13 cellular contexts compared by ENCODE assay signal in genomic region chr10:71613303-71613777, GRCh38.
A peak's percentile ranks its signal among the peaks of the same experiment; 100 is the strongest.
DNase-seq lines count a peak whose midpoint lies in the region; ATAC-seq, FAIRE-seq and TF ChIP-seq lines count a peak whose summit lies in the region.
"Had no signal": no experiment of that assay in that cellular context is flagged by ENCODE, and none has a peak within 500 bp of the region (broad histone marks: within the 10 kb centered on the region; RNA-seq: fewer than 3 reads in every experiment).

No MANE protein-coding gene starts in this region.

- H2BK15ac ChIP-seq in H9 (ENCODE audit: low read depth, low read length): no peak overlapping the region

- H3K4me1 Mint-ChIP-seq in H9 (peaks cover 35 to 40% of the 10 kb centered on the region in 2 experiments), brain (peaks cover 50% of the 10 kb centered on the region)

- no peak overlapping the region for H3K18ac ChIP-seq in H9 (ENCODE audit: insufficient read length, low read depth, low read length)

- H2AK5ac ChIP-seq in H9 (ENCODE audit: insufficient read length, low read length): no peak overlapping the region

- WGBS in H9 (ENCODE audit: extremely low coverage, insufficient read length, low lambda C conversion rate): no CpG with 5 or more reads among the region's 2 CpGs
- 39 to 61% (median 51%) methylated on average over 2 of the region's 2 CpGs for WGBS in small intestine, 3 donors

- H3K56ac ChIP-seq in H9 (ENCODE audit: insufficient read length, low read depth, low read length): no peak overlapping the region

- peaks cover 5 to 6% of the 10 kb centered on the region in 2 experiments; a peak in 4 of 5 replicates for H3K9me3 Mint-ChIP-seq in H9
- peaks cover 0 to 8% (median 0%) of the 10 kb centered on the region in 5 experiments for H3K9me3 Mint-ChIP-seq in brain

- H3K27me3 Mint-ChIP-seq in H9 (ENCODE audit: low read depth) (peaks cover 9% of the 10 kb centered on the region), brain (no peaks in the 10 kb centered on the region)

- H3K79me1 ChIP-seq in H9 (ENCODE audit: insufficient read depth, low read depth, low read length, poor library complexity, severe bottlenecking): no peaks in the 10 kb centered on the region

- no peak overlapping the region for H2BK20ac ChIP-seq in H9 (ENCODE audit: low read depth, low read length, poor library complexity, severe bottlenecking)

- no peak overlapping the region for H3K14ac ChIP-seq in H9 (ENCODE audit: insufficient read depth, low read length)

- H3T11ph ChIP-seq in H9 (ENCODE audit: low read length): no peak overlapping the region

- H4K5ac ChIP-seq in H9 (ENCODE audit: insufficient read length, low read depth, low read length): no peak overlapping the region

- H3K4ac ChIP-seq in H9 (ENCODE audit: low read depth, low read length): no peak overlapping the region

- H4K8ac ChIP-seq in H9 (replicated peaks; ENCODE audit: insufficient read length, low read depth, low read length): no peak overlapping the region

- H3K23ac ChIP-seq in H9 (ENCODE audit: insufficient read length, low read depth, low read length): no peak overlapping the region

- in situ Hi-C loops in brain microvascular endothelial cell (cut with HindIII; ENCODE audit: low pct_ligation_motif_present, low sequenced_read_pairs): no loop called here

- H2AFZ ChIP-seq in H9 (ENCODE audit: low read length): no peak overlapping the region

- no peaks in the 10 kb centered on the region for H3K79me2 ChIP-seq in H9 (ENCODE audit: insufficient read depth, low read length)

- H3K9ac ChIP-seq in H9 (ENCODE audit: extremely low read depth, insufficient read length, low read length): no peak overlapping the region

- H3K4me1 ChIP-seq in H9 (ENCODE audit: insufficient read depth, low read length) (peaks cover 4% of the 10 kb centered on the region; the same call in 1 of the 2 replicates), small intestine (ENCODE audit: control insufficient read depth in 2 of 2, insufficient read depth in 1 of 2, low read depth in 1 of 2, low read length in 1 of 2) (peaks cover 0 to 1% of the 10 kb centered on the region in 2 donors)

- H2BK5ac ChIP-seq in H9 (ENCODE audit: insufficient read length, low read length): no peak overlapping the region

- H4K91ac ChIP-seq in H9 (ENCODE audit: insufficient read length, low read depth, low read length): no peak overlapping the region

- no peak overlapping the region for H2BK12ac ChIP-seq in H9 (ENCODE audit: insufficient read length, low read depth, low read length)

- DNase-seq in H9 (no peak), kidney tubule cell (ENCODE audit: low spot score) (peak; percentile 42), small intestine (peak; percentile 96), brain microvascular endothelial cell (no peak), germinal center (ENCODE audit: low spot score) (no peak), NCI-H524 (lab: John Stamatoyannopoulos, UW) (no peak)
- DNase-seq: NCI-H1092 treated with DMSO at 0.1 percent for 48 hours, NCI-H510A treated with DMSO at 0.1 percent for 48 hours had no signal

- TF ChIP-seq CTCF in H9 (conservative IDR thresholded peaks at IDR 0.05) (no peak), brain (conservative IDR thresholded peaks at IDR 0.05) (no peak), brain microvascular endothelial cell (IDR thresholded peaks at IDR 0.05; ENCODE audit: low read depth, low read length, missing control alignments) (no peak)

- H3K4me2 ChIP-seq in H9 (ENCODE audit: insufficient read depth, insufficient read length, low read length): no peak overlapping the region

- H3K4me3 ChIP-seq in small intestine (ENCODE audit: low read depth in 1 of 2, low read length in 2 of 2): no peak overlapping the region
- no peak overlapping the region for H3K4me3 ChIP-seq in brain microvascular endothelial cell (ENCODE audit: low read depth, low read length)
- H3K4me3 ChIP-seq: lung, suprapubic skin had no signal

- H2BK120ac ChIP-seq in H9 (ENCODE audit: low read depth, low read length, poor library complexity, severe bottlenecking): no peak overlapping the region

- no peaks in the 10 kb centered on the region for H4K20me1 ChIP-seq in H9 (ENCODE audit: control insufficient read depth, insufficient read depth, insufficient read length)

- no peaks in the 10 kb centered on the region for H3K23me2 ChIP-seq in H9 (ENCODE audit: insufficient read length, low read depth, low read length, poor library complexity, severe bottlenecking)

- H3K4me3 Mint-ChIP-seq in H9 (no peak overlapping the region), brain (no peak overlapping the region)

- no peaks in the 10 kb centered on the region for H3K36me3 ChIP-seq in small intestine (ENCODE audit: control insufficient read depth in 2 of 2, insufficient read depth in 2 of 2, low read length in 2 of 2)
- H3K36me3 ChIP-seq in brain microvascular endothelial cell (replicated peaks): no peaks in the 10 kb centered on the region
- H3K36me3 ChIP-seq: suprapubic skin had no signal

- H3K27ac Mint-ChIP-seq in H9 (peak overlapping the region in 2 of 3 experiments; percentile 1 to 55; a peak in 2 of 7 replicates), brain (peak overlapping the region in 4 of 5 experiments; percentile 47 to 84 (median 52))

- no peak for FAIRE-seq in small intestine (lab: Jason Lieb, UNC)

- H3K36me3 Mint-ChIP-seq in H9 (ENCODE audit: insufficient read depth in 1 of 3, low read depth in 3 of 3) (peaks cover 0 to 11% (median 9%) of the 10 kb centered on the region in 3 experiments; a peak in 4 of 7 replicates), brain (peaks cover 9% of the 10 kb centered on the region)

- ATAC-seq in GM21381 (IDR thresholded peaks at IDR 0.05; ENCODE audit: unreplicated experiment): no peak

- H3K27me3 ChIP-seq in H9 (ENCODE audit: insufficient read depth, low read length) (no peaks in the 10 kb centered on the region), small intestine (ENCODE audit: control insufficient read depth in 2 of 2, insufficient read depth in 2 of 2, low read length in 2 of 2) (no peaks in the 10 kb centered on the region), brain microvascular endothelial cell (replicated peaks) (no peaks in the 10 kb centered on the region)
- H3K27me3 ChIP-seq: suprapubic skin had no signal

- no peaks in the 10 kb centered on the region for H3K9me3 ChIP-seq in H9 (ENCODE audit: control insufficient read depth, low read depth, low read length)
- no peaks in the 10 kb centered on the region for H3K9me3 ChIP-seq in small intestine (ENCODE audit: control insufficient read depth, low read depth)
- H3K9me3 ChIP-seq: suprapubic skin had no signal

- no peak overlapping the region for H3K27ac ChIP-seq in H9 (ENCODE audit: insufficient read length, low read depth, low read length)
- peak overlapping the region; percentile 78 to 79 for H3K27ac ChIP-seq in small intestine (ENCODE audit: low read depth in 1 of 2, low read length in 1 of 2)
- H3K27ac ChIP-seq in brain microvascular endothelial cell: no peak overlapping the region
- H3K27ac ChIP-seq: HL-60, suprapubic skin had no signal

Comparison
In these comparisons a context has a peak if more than half of its experiments do, and no peak if none do; other contexts are left out.
1. DNase-seq: peak in kidney tubule cell (single experiment) and small intestine (single experiment); none in H9 (single experiment), brain microvascular endothelial cell (single experiment), germinal center (single experiment) and NCI-H524 (0 of 2).
2. H3K27ac ChIP-seq: peak in small intestine (2 of 2); none in H9 (single experiment) and brain microvascular endothelial cell (single experiment).